Comparison of ENCODE assay signal across 11 cellular contexts in genomic region chr9:106868565-106868964, GRCh38. TPM values are rescaled to one million over a fixed set of nuclear protein-coding genes. Genes with fewer than 3 reads are reported as not detected.
DNase-seq lines count a peak whose midpoint lies in the region; TF ChIP-seq lines count a peak whose summit lies in the region.
"Had no signal": no experiment of that assay in that cellular context is flagged by ENCODE, and none has a peak within 500 bp of the region (broad histone marks: within the 10 kb centered on the region; RNA-seq: fewer than 3 reads in every experiment).

No MANE protein-coding gene starts in this region.

- 48% methylated on average over 5 of the region's 5 CpGs for WGBS in prostate gland

- H3K4me1 ChIP-seq in ACC112 (ENCODE audit: control insufficient read depth, insufficient read depth, low read length, unreplicated experiment) (peaks cover 79% of the 10 kb centered on the region), breast epithelium (peaks cover 3 to 22% of the 10 kb centered on the region in 2 donors), right atrium auricular region (peaks cover 0 to 47% of the 10 kb centered on the region in 2 donors), prostate gland (replicated peaks) (peaks cover 13% of the 10 kb centered on the region), SJCRH30 (peaks cover under 1% of the 10 kb centered on the region; the same call in 1 of the 2 replicates)

- H3K27ac ChIP-seq in ACC112 (ENCODE audit: low read depth, low read length) (peak overlapping the region; percentile 68), breast epithelium (peak overlapping the region; percentile 83 to 86), right atrium auricular region (peak overlapping the region; percentile 47 to 69), prostate gland (peak overlapping the region; percentile 50 to 71), SJCRH30 (no peak overlapping the region)

- H3K27me3 ChIP-seq in ACC112 (ENCODE audit: insufficient read depth, low read length) (no peaks in the 10 kb centered on the region), breast epithelium (peaks cover 0 to 4% of the 10 kb centered on the region in 2 donors), right atrium auricular region (no peaks in the 10 kb centered on the region), prostate gland (replicated peaks; ENCODE audit: insufficient read depth) (no peaks in the 10 kb centered on the region), SJCRH30 (no peaks in the 10 kb centered on the region)

- peaks cover 88% of the 10 kb centered on the region for H3K79me2 ChIP-seq in ACC112 (ENCODE audit: control insufficient read depth, insufficient read depth, low read length, unreplicated experiment)

- TF ChIP-seq CTCF in breast epithelium (IDR thresholded peaks at IDR 0.05) = no peak
- TF ChIP-seq CTCF in right atrium auricular region (IDR thresholded peaks at IDR 0.05) = no peak
- TF ChIP-seq CTCF in prostate gland (IDR thresholded peaks at IDR 0.05) = no peak

- intact Hi-C loops in breast epithelium (cut with DNase I; ENCODE audit: low total_unique reads) = no loop called here
- intact Hi-C loops in prostate gland (cut with DNase I) = loop anchor here (10.0 kb wide), 2 partner anchors 176 to 416 kb away; partner anchors contain the start of gene RAD23B

- H2AFZ ChIP-seq in ACC112 (ENCODE audit: low read length, unreplicated experiment) = no peak overlapping the region

- H3K36me3 ChIP-seq in ACC112 (ENCODE audit: insufficient read depth, low read length) (no peaks in the 10 kb centered on the region), breast epithelium (no peaks in the 10 kb centered on the region), right atrium auricular region (no peaks in the 10 kb centered on the region), prostate gland (no peaks in the 10 kb centered on the region), SJCRH30 (peaks cover 2% of the 10 kb centered on the region; the same call in 1 of the 2 replicates)

- H3K9me3 ChIP-seq in breast epithelium = no peaks in the 10 kb centered on the region
- no peaks in the 10 kb centered on the region for H3K9me3 ChIP-seq in right atrium auricular region
- no peaks in the 10 kb centered on the region for H3K9me3 ChIP-seq in prostate gland
- no peaks in the 10 kb centered on the region for H3K9me3 ChIP-seq in SJCRH30 (replicated peaks)

- no peak for TF ChIP-seq POLR2A in breast epithelium (IDR thresholded peaks at IDR 0.05)
- TF ChIP-seq POLR2A in prostate gland (IDR thresholded peaks at IDR 0.05) = no peak

- DNase-seq in breast epithelium (ENCODE audit: low spot score in 2 of 2) = peak in 1 of 2 donors; percentile 46
- peak; percentile 65 for DNase-seq in right atrium auricular region (ENCODE audit: low spot score)
- no peak for DNase-seq in prostate gland (ENCODE audit: low spot score)
- DNase-seq in SJCRH30 = no peak
- DNase-seq in occipital lobe (lab: John Stamatoyannopoulos, UW) = no peak
- no peak for DNase-seq in HK-2 (ENCODE audit: unreplicated experiment)
- no peak for DNase-seq in activated gamma-delta T cell treated with Interleukin-2 at 50 U/mL for 16 hours
- DNase-seq: activated naive CD8-positive, alpha-beta T cell treated with anti-CD3 and anti-CD28 coated beads, Interleukin-2, amount 50 U/mL, for 24 hours; DMS79; NCI-H2081 treated with DMSO at 0.1 percent for 48 hours had no signal

- H3K4me3 ChIP-seq in ACC112 (ENCODE audit: low read depth, low read length) = peak overlapping the region; percentile 27; the same call in 1 of the 2 replicates
- peak overlapping the region in 1 of 3 donors; percentile 5 for H3K4me3 ChIP-seq in breast epithelium
- no peak overlapping the region for H3K4me3 ChIP-seq in right atrium auricular region
- H3K4me3 ChIP-seq in prostate gland = no peak overlapping the region
- H3K4me3 ChIP-seq in SJCRH30 = no peak overlapping the region

RNA-seq across cellular contexts. Expression of gene ZNF462, which starts 5.6 kb away (rescaled TPM):
- total RNA-seq in breast epithelium = 10 to 100 TPM in 2 of 3 donors, 1 to 10 TPM in 1; 9.0 to 36.4 (median 20.6) TPM
- total RNA-seq in right atrium auricular region = 10 to 100 TPM; 20.9 to 30.5 TPM
- total RNA-seq in prostate gland = 10 to 100 TPM; 41.4 to 54.4 TPM
- 26.8 and 27.4 TPM in 2 replicates for total RNA-seq in SJCRH30 (2014; rRNA removed; shearing (Covaris generic))
- 163 TPM for total RNA-seq in occipital lobe
